ENCODE assay signal across 6 cellular contexts in the genomic region with DNA sequence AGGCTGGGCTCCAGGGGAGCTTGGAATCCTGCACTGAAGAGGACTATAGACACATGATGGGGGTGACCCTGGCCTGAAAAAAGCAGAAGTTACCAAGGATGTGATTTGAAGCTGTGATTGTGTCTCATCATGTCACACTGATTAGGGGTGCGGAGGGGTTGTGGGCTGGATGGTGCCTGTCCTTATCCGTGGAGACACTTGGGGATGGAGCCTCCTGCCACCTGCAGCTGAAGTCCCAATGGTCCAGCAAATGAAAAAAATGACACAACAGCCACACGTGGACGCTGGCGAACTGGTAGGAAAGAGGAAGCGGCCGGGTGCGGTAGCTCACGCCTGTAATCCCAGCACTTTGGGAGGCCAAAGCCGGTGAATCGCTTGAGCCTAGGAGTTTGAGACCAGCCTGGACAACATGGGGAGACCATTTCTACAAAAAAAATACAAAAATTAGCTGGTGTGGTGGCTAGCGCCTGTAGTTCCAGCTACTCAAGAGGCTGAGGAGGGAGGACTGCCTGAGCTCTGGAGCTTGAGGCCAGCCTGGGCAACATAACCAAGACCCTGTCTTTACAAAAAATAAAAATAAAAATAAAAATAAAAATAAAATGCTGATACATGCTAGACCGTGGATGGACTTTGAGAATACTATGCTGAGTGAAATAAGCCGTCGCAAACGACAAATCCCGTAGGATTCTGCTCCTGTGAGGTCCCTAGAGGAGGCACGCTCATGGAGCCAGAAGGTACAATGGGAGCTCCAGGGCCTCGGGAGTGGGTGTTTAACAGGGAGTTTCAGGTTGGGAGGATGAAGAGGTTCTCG. TPM values are rescaled to one million over a fixed set of nuclear protein-coding genes. Genes with fewer than 3 reads are reported as not detected.
DNase-seq lines count a peak whose midpoint lies in the region; ATAC-seq and TF ChIP-seq lines count a peak whose summit lies in the region.

No MANE protein-coding gene starts in this region.

- H3K36me3 ChIP-seq in KOPT-K1 (ENCODE audit: insufficient read depth, low read length) (no peaks in the 10 kb centered on the region; the same call in 1 of the 2 replicates), smooth muscle cell (ENCODE audit: low read depth) (no peaks in the 10 kb centered on the region)

- H3K9me3 Mint-ChIP-seq in endothelial cell (ENCODE audit: unreplicated experiment) = no peaks in the 10 kb centered on the region

- peaks cover 38% of the 10 kb centered on the region for H3K4me1 Mint-ChIP-seq in endothelial cell (ENCODE audit: unreplicated experiment)

- peak overlapping the region; percentile 67 for H3K4me3 ChIP-seq in smooth muscle cell

- no peak overlapping the region for H2AFZ ChIP-seq in smooth muscle cell (ENCODE audit: low read depth)

- peaks cover 13% of the 10 kb centered on the region for H3K27me3 Mint-ChIP-seq in endothelial cell (ENCODE audit: unreplicated experiment)

- no peaks in the 10 kb centered on the region for H3K27me3 ChIP-seq in smooth muscle cell (ENCODE audit: low read depth)

- peak overlapping the region; percentile 97 for H3K4me2 ChIP-seq in smooth muscle cell

- H3K4me3 Mint-ChIP-seq in endothelial cell (ENCODE audit: unreplicated experiment) = peak overlapping the region; percentile 88

- peaks cover 13% of the 10 kb centered on the region for H3K4me1 ChIP-seq in smooth muscle cell (ENCODE audit: low read depth)

- peak overlapping the region; percentile 94 for H3K27ac ChIP-seq in C4-2B
- peak overlapping the region; percentile 99 for H3K27ac ChIP-seq in KOPT-K1 (ENCODE audit: low read depth, low read length, poor library complexity, severe bottlenecking)
- peak overlapping the region; percentile 100 for H3K27ac ChIP-seq in smooth muscle cell (ENCODE audit: low read depth)

- H3K9me3 ChIP-seq in KOPT-K1 (ENCODE audit: insufficient read depth, low read length, poor library complexity, severe bottlenecking) (no peaks in the 10 kb centered on the region), smooth muscle cell (replicated peaks; ENCODE audit: low read depth) (no peaks in the 10 kb centered on the region)

- H3K9ac ChIP-seq in smooth muscle cell (ENCODE audit: low read depth) = peak overlapping the region; percentile 85

- peaks cover 12% of the 10 kb centered on the region for H3K79me2 ChIP-seq in smooth muscle cell (ENCODE audit: low read depth)

- TF ChIP-seq CTCF in C4-2B (conservative IDR thresholded peaks at IDR 0.05) (no peak), endothelial cell (IDR thresholded peaks at IDR 0.05; ENCODE audit: unreplicated experiment) (no peak), smooth muscle cell (IDR thresholded peaks at IDR 0.05; ENCODE audit: borderline replicate concordance, insufficient read depth, poor library complexity, severe bottlenecking) (no peak)

- no peak for ATAC-seq in GM18907 (IDR thresholded peaks at IDR 0.05; ENCODE audit: unreplicated experiment)

- H3K27ac Mint-ChIP-seq in endothelial cell (ENCODE audit: unreplicated experiment) = peak overlapping the region; percentile 92

- no peaks in the 10 kb centered on the region for H4K20me1 ChIP-seq in smooth muscle cell (ENCODE audit: low read depth)

- peaks cover 13% of the 10 kb centered on the region for H3K36me3 Mint-ChIP-seq in endothelial cell (ENCODE audit: low read depth, unreplicated experiment)

- H3F3A ChIP-seq in smooth muscle cell (ENCODE audit: low read depth) = no peaks in the 10 kb centered on the region

- WGBS in smooth muscle cell (ENCODE audit: low lambda C conversion rate) = 70% methylated on average over 20 of the region's 20 CpGs

- DNase-seq in endothelial cell (ENCODE audit: low spot score) = no peak
- no peak for DNase-seq in smooth muscle cell (lab: John Stamatoyannopoulos, UW; ENCODE audit: unreplicated experiment)
- no peak for DNase-seq in SHP77 (lab: John Stamatoyannopoulos, UW)

RNA-seq across cellular contexts. Expression of gene IBA57, which starts 0.8 kb away (rescaled TPM):
- total RNA-seq in endothelial cell (ENCODE audit: unreplicated experiment) (11.5 TPM), smooth muscle cell (1.8 and 1.9 TPM in 2 replicates)
- 1.6 and 3.9 TPM in 2 replicates for polyA plus RNA-seq in smooth muscle cell

RNA-seq across cellular contexts. Expression of gene GJC2, which starts 15.0 kb away (rescaled TPM):
- 13.0 TPM for total RNA-seq in endothelial cell (ENCODE audit: unreplicated experiment)
- total RNA-seq in smooth muscle cell = 0.13 TPM in 1 of 2 replicates, not detected in the other
- polyA plus RNA-seq in smooth muscle cell = 0.29 and 0.63 TPM in 2 replicates

RNA-seq across cellular contexts. Expression of gene GUK1, which starts 24.7 kb away (rescaled TPM):
- total RNA-seq in endothelial cell (ENCODE audit: unreplicated experiment) (280 TPM), smooth muscle cell (165 and 205 TPM in 2 replicates)
- 460 and 465 TPM in 2 replicates for polyA plus RNA-seq in smooth muscle cell

RNA-seq across cellular contexts. Expression of gene OBSCN, which starts 43.1 kb away (rescaled TPM):
- total RNA-seq in endothelial cell (ENCODE audit: unreplicated experiment) (16.9 TPM), smooth muscle cell (10.6 and 15.1 TPM in 2 replicates)
- 3.8 and 10.7 TPM in 2 replicates for polyA plus RNA-seq in smooth muscle cell

RNA-seq across cellular contexts. Expression of gene MRPL55, which starts 55.7 kb away (rescaled TPM):
- 47.5 TPM for total RNA-seq in endothelial cell (ENCODE audit: unreplicated experiment)
- 72.8 and 83.4 TPM in 2 replicates for total RNA-seq in smooth muscle cell
- polyA plus RNA-seq in smooth muscle cell = 169 and 178 TPM in 2 replicates

Comparison
In these comparisons a context has a peak if more than half of its experiments do, and no peak if none do; other contexts are left out.
1. RNA of gene GJC2, which starts 15.0 kb away (total RNA-seq): 13.0 TPM in endothelial cell (single experiment); 0.13 TPM in smooth muscle cell; every median in the first group is over 10 times any median in the second.
2. Peak in every context shown above with its lines, with median percentiles within 50 percentile points of each other: H3K27ac ChIP-seq.